Comparison of ENCODE assay signal across 12 cellular contexts in genomic region chr12:96225003-96225855, GRCh38. TPM values are rescaled to one million over a fixed set of nuclear protein-coding genes. Genes with fewer than 3 reads are reported as not detected.
DNase-seq lines count a peak whose midpoint lies in the region; ATAC-seq and TF ChIP-seq lines count a peak whose summit lies in the region.
"Had no signal": no experiment of that assay in that cellular context is flagged by ENCODE, and none has a peak within 500 bp of the region (broad histone marks: within the 10 kb centered on the region; RNA-seq: fewer than 3 reads in every experiment).

No MANE protein-coding gene starts in this region.

- no peak for TF ChIP-seq CTCF in endothelial cell (IDR thresholded peaks at IDR 0.05; ENCODE audit: unreplicated experiment)
- TF ChIP-seq CTCF in ovary (IDR thresholded peaks at IDR 0.05), result no peak

- H3K27ac ChIP-seq in ovary, result no peak overlapping the region
- H3K27ac ChIP-seq: HL-60 had no signal

- intact Hi-C loops in ovary (cut with DNase I), result loop anchor here in 1 of 4 donors (10.0 kb wide), 2 partner anchors 180 to 270 kb away; partner anchors contain the start of gene CDK17

- H3K27ac Mint-ChIP-seq in endothelial cell (ENCODE audit: unreplicated experiment), result no peak overlapping the region
- H3K27ac Mint-ChIP-seq: type B pancreatic cell had no signal

- H3K9me3 Mint-ChIP-seq in endothelial cell (ENCODE audit: unreplicated experiment), result no peaks in the 10 kb centered on the region

- DNase-seq in DMS79 treated with DMSO at 0.1 percent for 48 hours (lab: John Stamatoyannopoulos, UW) (peak; percentile 53), NCI-H2171 (lab: John Stamatoyannopoulos, UW) (peak; percentile 25), endothelial cell (ENCODE audit: low spot score) (no peak), ovary (peak; percentile 50 to 73 (median 57)), MV-4-11 (lab: John Stamatoyannopoulos, UW) (no peak)
- DNase-seq in activated naive CD4-positive, alpha-beta T cell (lab: John Stamatoyannopoulos, UW), result no peak
- no peak for DNase-seq in activated CD8-positive, alpha-beta memory T cell treated with anti-CD3 and anti-CD28 coated beads for 24 hours
- DNase-seq: Caco-2, PC-3 had no signal

- H3K4me3 Mint-ChIP-seq in endothelial cell (ENCODE audit: unreplicated experiment), result peak overlapping the region; percentile 82
- H3K4me3 Mint-ChIP-seq: type B pancreatic cell had no signal

- H3K4me3 ChIP-seq in ovary, result no peak overlapping the region

- no peaks in the 10 kb centered on the region for H3K36me3 ChIP-seq in ovary

- H3K27me3 Mint-ChIP-seq in endothelial cell (ENCODE audit: unreplicated experiment), result peaks cover 19% of the 10 kb centered on the region
- H3K27me3 Mint-ChIP-seq: type B pancreatic cell had no signal

- no peak for TF ChIP-seq POLR2A in ovary (IDR thresholded peaks at IDR 0.05)

- TF ChIP-seq EP300 in ovary (IDR thresholded peaks at IDR 0.05), result no peak

- no peaks in the 10 kb centered on the region for H3K9me3 ChIP-seq in ovary
- H3K9me3 ChIP-seq: Caco-2 had no signal

- peaks cover 89% of the 10 kb centered on the region for H3K36me3 Mint-ChIP-seq in endothelial cell (ENCODE audit: low read depth, unreplicated experiment)

- ATAC-seq in GM21390 (IDR thresholded peaks at IDR 0.05; ENCODE audit: unreplicated experiment), result no peak
- ATAC-seq: PC-3 had no signal

- H3K27me3 ChIP-seq in ovary, result no peaks in the 10 kb centered on the region

- peaks cover 5% of the 10 kb centered on the region for H3K4me1 ChIP-seq in ovary (ENCODE audit: insufficient read depth)
- H3K4me1 ChIP-seq: Caco-2 had no signal

- H3K4me1 Mint-ChIP-seq in endothelial cell (ENCODE audit: unreplicated experiment), result peaks cover 46% of the 10 kb centered on the region

- 18 to 25% (median 23%) methylated on average over 8 of the region's 8 CpGs for WGBS in ovary, 3 donors

RNA-seq across cellular contexts. Expression of gene ELK3, which starts 31.1 kb away (rescaled TPM):
- 294 TPM for total RNA-seq in endothelial cell (ENCODE audit: unreplicated experiment)
- total RNA-seq in ovary, result 10 to 100 TPM; 11.5 to 25.9 (median 15.2) TPM
- polyA plus RNA-seq in ovary, result 10 to 100 TPM; 15.6 to 25.8 TPM

Comparison
In these comparisons a context has a peak if more than half of its experiments do, and no peak if none do; other contexts are left out.
1. DNase-seq: peak in DMS79 treated with DMSO at 0.1 percent for 48 hours (single experiment), NCI-H2171 (single experiment) and ovary (5 of 5); none in endothelial cell (single experiment), activated naive CD4-positive, alpha-beta T cell (0 of 4), activated CD8-positive, alpha-beta memory T cell treated with anti-CD3 and anti-CD28 coated beads for 24 hours (single experiment) and MV-4-11 (single experiment).
2. RNA of gene ELK3, which starts 31.1 kb away (total RNA-seq): 294 TPM in endothelial cell (single experiment); 11.5 to 25.9 TPM in ovary; every median in the first group is over 10 times any median in the second.